ENCODE assay signal across 31 cellular contexts in the genomic region with DNA sequence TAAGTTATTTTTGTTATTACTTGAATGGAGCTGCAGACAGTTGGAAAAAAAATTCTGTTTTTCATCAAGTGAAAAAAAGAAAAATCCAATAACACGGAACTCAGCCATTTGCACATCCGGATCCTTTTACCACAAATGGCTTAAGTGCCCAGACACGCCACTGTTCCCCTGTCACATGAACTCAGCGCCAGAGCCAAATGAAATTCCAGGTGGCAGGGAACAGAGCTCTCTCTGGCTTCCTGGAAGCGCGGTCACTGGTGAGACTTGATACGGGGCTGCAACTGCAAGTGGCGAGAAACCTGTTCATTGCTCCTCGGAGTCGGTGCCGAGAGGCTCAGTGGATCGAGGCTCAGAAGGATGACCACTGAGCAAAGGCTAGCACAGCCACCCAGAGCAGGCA.
A peak's percentile ranks its signal among the peaks of the same experiment; 100 is the strongest.
DNase-seq lines count a peak whose midpoint lies in the region; ATAC-seq and TF ChIP-seq lines count a peak whose summit lies in the region.
"Had no signal": no experiment of that assay in that cellular context is flagged by ENCODE, and none has a peak within 500 bp of the region (broad histone marks: within the 10 kb centered on the region; RNA-seq: fewer than 3 reads in every experiment).

No MANE protein-coding gene starts in this region.

- H3K36me3 ChIP-seq in mucosa of descending colon (ENCODE audit: low read depth): no peaks in the 10 kb centered on the region
- H3K36me3 ChIP-seq: stomach, tibial artery had no signal

- intact Hi-C loops in mucosa of descending colon (cut with DNase I, micrococcal nuclease): no loop called here

- no peak overlapping the region for H3K4me3 ChIP-seq in mucosa of descending colon
- H3K4me3 ChIP-seq: hepatocyte, smooth muscle cell, stomach, tibial artery had no signal

- no peaks in the 10 kb centered on the region for H3K9me3 ChIP-seq in mucosa of descending colon

- DNase-seq in DMS153 (lab: John Stamatoyannopoulos, UW) (peak; percentile 39), DMS153 treated with DMSO at 0.1 percent for 48 hours (lab: John Stamatoyannopoulos, UW; ENCODE audit: unreplicated experiment) (no peak), NCI-H187 (lab: John Stamatoyannopoulos, UW) (peak; percentile 20 to 71), NCI-H774 (lab: John Stamatoyannopoulos, UW) (peak; percentile 27), mucosa of descending colon (no peak), Kasumi-1 (lab: John Stamatoyannopoulos, UW) (no peak), NK-92 (lab: John Stamatoyannopoulos, UW; ENCODE audit: unreplicated experiment) (no peak), COLO668 (lab: John Stamatoyannopoulos, UW; ENCODE audit: unreplicated experiment) (no peak)
- DNase-seq: activated CD4-positive, alpha-beta T cell treated with anti-CD3 and anti-CD28 coated beads, Interleukin-2, amount 10 ng/mL, durations not matched to agents 24 days and 14 days; activated effector memory CD4-positive, alpha-beta T cell treated with anti-CD3 and anti-CD28 coated beads, Interleukin-2, amount 50 U/mL, for 16 hours; activated naive CD8-positive, alpha-beta T cell treated with anti-CD3 and anti-CD28 coated beads, Interleukin-2, amount 10 ng/mL, durations not matched to agents 7 days and 5 days; activated T-cell treated with anti-CD3 and anti-CD28 coated beads, Interleukin-2, amount 50 U/mL, for 1 hour; CD4-positive, alpha-beta memory T cell; central memory CD4-positive, alpha-beta T cell; DMS53; endodermal cell; GF-D8; Karpas-422; MV-4-11; natural killer cell; NK-92 treated with Interleukin-12 subunit alpha and Interleukin-12 subunit beta, amount 100 ng/mL, for 24 hours; occipital lobe; retina; SHP77 treated with DMSO at 0.1 percent for 48 hours; stimulated activated CD4-positive, alpha-beta T cell treated with anti-CD3 and anti-CD28 coated beads, Interleukin-2, amount 100 ng/mL, for 24 hours; stomach; T1000 had no signal

- TF ChIP-seq CTCF in mucosa of descending colon (IDR thresholded peaks at IDR 0.05): no peak

- H3K4me1 ChIP-seq in mucosa of descending colon (ENCODE audit: low read depth): peaks cover 4% of the 10 kb centered on the region
- H3K4me1 ChIP-seq: stomach, tibial artery had no signal

- ATAC-seq in mucosa of descending colon: peak; percentile 10
- ATAC-seq: esophagus mucosa, natural killer cell had no signal

Comparison
In these comparisons a context has a peak if more than half of its experiments do, and no peak if none do; other contexts are left out.
1. DNase-seq: peak in DMS153 (single experiment), NCI-H187 (2 of 2) and NCI-H774 (single experiment); none in DMS153 treated with DMSO at 0.1 percent for 48 hours (single experiment), mucosa of descending colon (0 of 3), Kasumi-1 (0 of 2), NK-92 (single experiment) and COLO668 (single experiment).